In the genomic region with DNA sequence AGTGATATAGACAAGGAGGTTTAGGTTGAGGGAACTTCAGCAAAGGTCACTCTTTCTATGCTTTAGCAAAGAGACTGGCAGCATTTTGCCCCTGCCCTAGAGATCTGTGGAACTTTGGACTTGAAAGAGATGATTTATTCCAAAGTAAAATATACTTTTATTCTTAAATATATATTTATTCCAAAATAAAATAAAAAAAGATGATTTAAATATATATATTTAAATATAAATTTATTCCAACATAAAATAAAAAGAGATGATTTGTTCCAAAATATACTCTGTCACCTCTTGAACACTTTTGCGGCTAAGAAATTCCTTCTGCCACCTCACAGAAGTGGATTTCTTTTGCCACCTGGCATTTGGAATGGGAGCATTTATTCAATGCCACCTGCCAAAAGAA, we compare ENCODE assay signal across 24 cellular contexts.
A peak's percentile ranks its signal among the peaks of the same experiment; 100 is the strongest.
DNase-seq lines count a peak whose midpoint lies in the region; ATAC-seq and TF ChIP-seq lines count a peak whose summit lies in the region.
"Had no signal": no experiment of that assay in that cellular context is flagged by ENCODE, and none has a peak within 500 bp of the region (broad histone marks: within the 10 kb centered on the region; RNA-seq: fewer than 3 reads in every experiment).

No MANE protein-coding gene starts in this region.

- H3K4me1 Mint-ChIP-seq in WTC11, result no peaks in the 10 kb centered on the region
- H3K4me1 Mint-ChIP-seq: B cell; CD14-positive monocyte; CD4-positive, alpha-beta memory T cell; CD4-positive, CD25-positive, alpha-beta regulatory T cell; CD8-positive, alpha-beta memory T cell had no signal

- no peaks in the 10 kb centered on the region; the same call in 1 of the 2 replicates for H3K27me3 Mint-ChIP-seq in WTC11 (ENCODE audit: low read depth)
- H3K27me3 Mint-ChIP-seq: B cell; CD4-positive, alpha-beta memory T cell; CD4-positive, alpha-beta T cell; CD4-positive, CD25-positive, alpha-beta regulatory T cell; CD8-positive, alpha-beta memory T cell had no signal

- ATAC-seq in WTC11 (no peak), SK-N-SH treated with all-trans-retinoic acid at 6 μM for 48 hours (no peak)
- ATAC-seq: A549; CD8-positive, alpha-beta T cell had no signal

- H3K27ac Mint-ChIP-seq in WTC11, result no peak overlapping the region
- H3K27ac Mint-ChIP-seq: B cell; CD4-positive, alpha-beta memory T cell; CD4-positive, alpha-beta T cell; CD4-positive, CD25-positive, alpha-beta regulatory T cell; CD8-positive, alpha-beta memory T cell; CD8-positive, alpha-beta T cell had no signal

- TF ChIP-seq CTCF in WTC11 (IDR thresholded peaks at IDR 0.05), result no peak

- no peak for DNase-seq in WTC11 (ENCODE audit: low spot score)
- DNase-seq: 8988T; ACHN; AML-193; BE2C; C1 segment of cervical spinal cord; Caco-2; Calu3; CD4-positive, alpha-beta memory T cell; CD4-positive, alpha-beta T cell; CD4-positive, CD25-positive, alpha-beta regulatory T cell; CD8-positive, alpha-beta memory T cell; CD8-positive, alpha-beta T cell; COR-L47; DMS 273 treated with DMSO at 0.1 percent for 48 hours; DMS153; DMS79; DMS79 treated with DMSO at 0.1 percent for 48 hours; DND-41; EL had no signal

- peaks cover 29% of the 10 kb centered on the region for H3K9me3 Mint-ChIP-seq in WTC11

- CTCF ChIA-PET in WTC11 (lab: Charles Lee), result no interaction called here

- no peak overlapping the region for H3K4me3 Mint-ChIP-seq in WTC11
- H3K4me3 Mint-ChIP-seq: B cell; CD14-positive monocyte; CD4-positive, alpha-beta memory T cell; CD4-positive, alpha-beta T cell; CD4-positive, CD25-positive, alpha-beta regulatory T cell; CD8-positive, alpha-beta memory T cell; CD8-positive, alpha-beta T cell had no signal

- H3K36me3 Mint-ChIP-seq in WTC11, result peaks cover 25% of the 10 kb centered on the region
- H3K36me3 Mint-ChIP-seq: CD14-positive monocyte; CD4-positive, alpha-beta memory T cell; CD4-positive, CD25-positive, alpha-beta regulatory T cell; CD8-positive, alpha-beta memory T cell; CD8-positive, alpha-beta T cell had no signal

- POLR2A ChIA-PET in WTC11 (lab: Charles Lee), result no interaction called here

TF ChIP-seq in WTC11, 78 proteins besides CTCF, POLR2A, EP300 and RAD21:
- TF ChIP-seq HMGA2 (CRISPR knock-in tag; IDR thresholded peaks at IDR 0.05) (peak; percentile 96), NR1H2 (CRISPR knock-in tag; IDR thresholded peaks at IDR 0.05) (no peak)
- TF ChIP-seq, protein P1, sequence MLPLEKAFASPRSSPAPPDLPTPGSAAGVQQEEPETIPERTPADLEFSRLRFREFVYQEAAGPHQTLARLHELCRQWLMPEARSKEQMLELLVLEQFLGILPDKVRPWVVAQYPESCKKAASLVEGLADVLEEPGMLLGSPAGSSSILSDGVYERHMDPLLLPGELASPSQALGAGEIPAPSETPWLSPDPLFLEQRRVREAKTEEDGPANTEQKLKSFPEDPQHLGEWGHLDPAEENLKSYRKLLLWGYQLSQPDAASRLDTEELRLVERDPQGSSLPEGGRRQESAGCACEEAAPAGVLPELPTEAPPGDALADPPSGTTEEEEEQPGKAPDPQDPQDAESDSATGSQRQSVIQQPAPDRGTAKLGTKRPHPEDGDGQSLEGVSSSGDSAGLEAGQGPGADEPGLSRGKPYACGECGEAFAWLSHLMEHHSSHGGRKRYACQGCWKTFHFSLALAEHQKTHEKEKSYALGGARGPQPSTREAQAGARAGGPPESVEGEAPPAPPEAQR (CRISPR knock-in tag; IDR thresholded peaks at IDR 0.05), result no peak
- TF ChIP-seq, protein P2, sequence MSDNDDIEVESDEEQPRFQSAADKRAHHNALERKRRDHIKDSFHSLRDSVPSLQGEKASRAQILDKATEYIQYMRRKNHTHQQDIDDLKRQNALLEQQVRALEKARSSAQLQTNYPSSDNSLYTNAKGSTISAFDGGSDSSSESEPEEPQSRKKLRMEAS (CRISPR knock-in tag; IDR thresholded peaks at IDR 0.05), result no peak

TF ChIP-seq in SK-N-SH treated with all-trans-retinoic acid at 6 μM for 48 hours, 23 proteins besides CTCF, POLR2A, EP300 and RAD21:
- TF ChIP-seq, protein P3, sequence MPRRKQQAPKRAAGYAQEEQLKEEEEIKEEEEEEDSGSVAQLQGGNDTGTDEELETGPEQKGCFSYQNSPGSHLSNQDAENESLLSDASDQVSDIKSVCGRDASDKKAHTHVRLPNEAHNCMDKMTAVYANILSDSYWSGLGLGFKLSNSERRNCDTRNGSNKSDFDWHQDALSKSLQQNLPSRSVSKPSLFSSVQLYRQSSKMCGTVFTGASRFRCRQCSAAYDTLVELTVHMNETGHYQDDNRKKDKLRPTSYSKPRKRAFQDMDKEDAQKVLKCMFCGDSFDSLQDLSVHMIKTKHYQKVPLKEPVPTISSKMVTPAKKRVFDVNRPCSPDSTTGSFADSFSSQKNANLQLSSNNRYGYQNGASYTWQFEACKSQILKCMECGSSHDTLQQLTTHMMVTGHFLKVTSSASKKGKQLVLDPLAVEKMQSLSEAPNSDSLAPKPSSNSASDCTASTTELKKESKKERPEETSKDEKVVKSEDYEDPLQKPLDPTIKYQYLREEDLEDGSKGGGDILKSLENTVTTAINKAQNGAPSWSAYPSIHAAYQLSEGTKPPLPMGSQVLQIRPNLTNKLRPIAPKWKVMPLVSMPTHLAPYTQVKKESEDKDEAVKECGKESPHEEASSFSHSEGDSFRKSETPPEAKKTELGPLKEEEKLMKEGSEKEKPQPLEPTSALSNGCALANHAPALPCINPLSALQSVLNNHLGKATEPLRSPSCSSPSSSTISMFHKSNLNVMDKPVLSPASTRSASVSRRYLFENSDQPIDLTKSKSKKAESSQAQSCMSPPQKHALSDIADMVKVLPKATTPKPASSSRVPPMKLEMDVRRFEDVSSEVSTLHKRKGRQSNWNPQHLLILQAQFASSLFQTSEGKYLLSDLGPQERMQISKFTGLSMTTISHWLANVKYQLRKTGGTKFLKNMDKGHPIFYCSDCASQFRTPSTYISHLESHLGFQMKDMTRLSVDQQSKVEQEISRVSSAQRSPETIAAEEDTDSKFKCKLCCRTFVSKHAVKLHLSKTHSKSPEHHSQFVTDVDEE (CRISPR knock-in tag; IDR thresholded peaks at IDR 0.05), result no peak
